Comparison of ENCODE assay signal across 16 cellular contexts in the genomic region with DNA sequence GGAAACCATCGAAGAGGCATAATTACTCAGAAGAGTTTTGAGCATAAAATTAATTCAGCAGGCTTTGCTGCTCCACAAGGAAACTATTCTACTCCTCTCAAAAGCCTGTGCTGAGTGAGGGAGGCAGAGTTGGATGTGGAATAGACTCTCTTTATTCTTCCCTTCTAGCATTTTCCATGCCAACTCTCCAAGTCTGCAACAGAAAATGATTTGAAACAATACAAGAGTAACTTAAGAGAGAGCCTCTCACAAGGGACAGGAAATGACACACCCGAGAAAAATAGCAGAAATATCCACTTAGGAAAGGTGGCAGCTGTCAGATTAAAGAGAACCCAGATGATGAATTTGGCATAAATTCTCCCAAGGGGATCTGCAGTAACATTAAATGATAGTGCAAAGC. TPM values are rescaled to one million over a fixed set of nuclear protein-coding genes. Genes with fewer than 3 reads are reported as not detected.
"Had no signal": no experiment of that assay in that cellular context is flagged by ENCODE, and none has a peak within 500 bp of the region (broad histone marks: within the 10 kb centered on the region; RNA-seq: fewer than 3 reads in every experiment).

No MANE protein-coding gene starts in this region.

- DNase-seq: activated CD4-positive, alpha-beta T cell treated with anti-CD3 and anti-CD28 coated beads, Interleukin-2, amount 50 U/mL, for 48 hours; activated CD4-positive, CD25-positive, alpha-beta regulatory T cell treated with anti-CD3 and anti-CD28 coated beads, Interleukin-2, amount 50 U/mL, for 72 hours; activated effector memory CD4-positive, alpha-beta T cell treated with anti-CD3 and anti-CD28 coated beads, Interleukin-2, amount 50 U/mL, for 16 hours; activated T-cell treated with anti-CD3 and anti-CD28 coated beads, Interleukin-2, amount 50 U/mL, for 4 hours; amniotic stem cell; esophagus squamous epithelium; foreskin fibroblast; heart left ventricle; mammary epithelial cell; right lobe of liver; stimulated activated CD4-positive, alpha-beta T cell treated with anti-CD3 and anti-CD28 coated beads, Interleukin-2, amount 100 ng/mL, for 24 hours; stimulated activated naive B cell treated with anti-CD40 and anti-IgM and Interleukin-4, amounts not matched to agents 10 μg/mL and 1 μg/mL and 100 μg/mL, for 72 hours; upper lobe of left lung had no signal

- H3K27me3 ChIP-seq: esophagus squamous epithelium, heart left ventricle, upper lobe of left lung had no signal

- H3K9me3 ChIP-seq: esophagus squamous epithelium, heart left ventricle, prostate gland, right lobe of liver, upper lobe of left lung had no signal

- H3K27ac ChIP-seq: esophagus squamous epithelium, heart left ventricle, prostate gland, right lobe of liver, upper lobe of left lung had no signal

- H3K4me1 ChIP-seq: esophagus squamous epithelium, prostate gland, right lobe of liver, upper lobe of left lung had no signal

- ATAC-seq: activated naive CD4-positive, alpha-beta T cell treated with anti-CD3 and anti-CD28 coated beads, Interleukin-2, amount 50 U/mL, for 72 hours; activated T-cell treated with anti-CD3 and anti-CD28 coated beads, Interleukin-2, amount 50 U/mL, for 4 hours; heart left ventricle; natural killer cell treated with Interleukin-12 subunit alpha and Interleukin-12 subunit beta and Interleukin-15 and Interleukin-18, amount 100 ng/mL, for 72 hours; right lobe of liver; stimulated activated naive B cell treated with anti-CD40 and anti-IgM and Interleukin-4, amounts not matched to agents 10 μg/mL and 1 μg/mL and 100 μg/mL, for 72 hours had no signal

- H3K36me3 ChIP-seq: esophagus squamous epithelium, heart left ventricle, prostate gland, right lobe of liver, upper lobe of left lung had no signal

- H3K4me3 ChIP-seq: esophagus squamous epithelium, heart left ventricle, prostate gland, right lobe of liver, upper lobe of left lung had no signal

RNA-seq across cellular contexts. Expression of a gene that starts 26.3 kb away (rescaled TPM):
- total RNA-seq: activated naive CD4-positive, alpha-beta T cell treated with anti-CD3 and anti-CD28 coated beads, Interleukin-2, amount 50 U/mL, for 72 hours; activated T-cell treated with anti-CD3 and anti-CD28 coated beads, Interleukin-2, amount 50 U/mL, for 4 hours; esophagus squamous epithelium; mammary epithelial cell; natural killer cell treated with Interleukin-12 subunit alpha and Interleukin-12 subunit beta and Interleukin-15 and Interleukin-18, amount 100 ng/mL, for 72 hours had no signal
